In genomic region chr3:10645800-10646199, GRCh38 we compare ENCODE assay signal across 16 cellular contexts.
DNase-seq lines count a peak whose midpoint lies in the region; ATAC-seq and TF ChIP-seq lines count a peak whose summit lies in the region.
"Had no signal": no experiment of that assay in that cellular context is flagged by ENCODE, and none has a peak within 500 bp of the region (broad histone marks: within the 10 kb centered on the region; RNA-seq: fewer than 3 reads in every experiment).

No MANE protein-coding gene starts in this region.

- TF ChIP-seq EP300 in neural cell (conservative IDR thresholded peaks at IDR 0.05; ENCODE audit: poor library complexity, severe bottlenecking): no peak

- H3K27ac ChIP-seq in neural cell (ENCODE audit: low read length): peak overlapping the region; percentile 69
- H3K27ac ChIP-seq: BLaER1 treated with 17β-estradiol and CSF1 and Interleukin-3, amounts not matched to agents 10 nM and 100 nM had no signal

- H3K9me2 ChIP-seq in neural cell (ENCODE audit: insufficient read depth, low read length): no peaks in the 10 kb centered on the region

- ATAC-seq in left ventricle myocardium superior (no peak), sciatic nerve (no peak)
- ATAC-seq: CD8-positive, alpha-beta T cell; HCT116; HepG2 had no signal

- no peaks in the 10 kb centered on the region for H3K27me3 ChIP-seq in neural cell (ENCODE audit: insufficient read depth, low read depth, low read length)
- H3K27me3 ChIP-seq: BLaER1 treated with 17β-estradiol and CSF1 and Interleukin-3, amounts not matched to agents 10 nM and 100 nM had no signal

- intact Hi-C loops in cardiac septum (cut with DNase I): no loop called here
- intact Hi-C loops in left ventricle myocardium superior (cut with micrococcal nuclease): no loop called here
- intact Hi-C loops in sciatic nerve (cut with DNase I): no loop called here

- no peaks in the 10 kb centered on the region for H3K79me2 ChIP-seq in neural cell (replicated peaks; ENCODE audit: insufficient read depth, low read length)

- H3K9ac ChIP-seq in neural cell (ENCODE audit: low read length): peak overlapping the region; percentile 32
- H3K9ac ChIP-seq: BLaER1 treated with 17β-estradiol and CSF1 and Interleukin-3, amounts not matched to agents 10 nM and 100 nM had no signal

- DNase-seq in cardiac septum (ENCODE audit: low spot score): peak; percentile 24
- DNase-seq in left ventricle myocardium superior: no peak
- peak; percentile 23 for DNase-seq in sciatic nerve (ENCODE audit: low spot score)
- no peak for DNase-seq in NCI-H69 (lab: John Stamatoyannopoulos, UW)
- DNase-seq in iPS-NIHi11 (ENCODE audit: low spot score): no peak
- DNase-seq: Calu3, DMS79 treated with DMSO at 0.1 percent for 48 hours, GF-D8, GOT3, H7, HFFc6 had no signal

- no peaks in the 10 kb centered on the region for H3F3A ChIP-seq in neural cell (ENCODE audit: insufficient read depth, low read length, poor library complexity, severe bottlenecking)

- no peaks in the 10 kb centered on the region for H3K9me3 ChIP-seq in neural cell (ENCODE audit: low read length)

- no peak overlapping the region for H3K4me2 ChIP-seq in neural cell (ENCODE audit: low read length)
- H3K4me2 ChIP-seq: BLaER1 treated with 17β-estradiol and CSF1 and Interleukin-3, amounts not matched to agents 10 nM and 100 nM had no signal

- peak overlapping the region; percentile 11 for H3K4me3 ChIP-seq in neural cell (ENCODE audit: low read length)
- H3K4me3 ChIP-seq: BLaER1 treated with 17β-estradiol and CSF1 and Interleukin-3, amounts not matched to agents 10 nM and 100 nM had no signal

- TF ChIP-seq CTCF in neural cell (IDR thresholded peaks at IDR 0.05; ENCODE audit: poor library complexity, severe bottlenecking): no peak

- H4K20me1 ChIP-seq in neural cell (ENCODE audit: insufficient read depth): no peaks in the 10 kb centered on the region
- H4K20me1 ChIP-seq: BLaER1 treated with 17β-estradiol and CSF1 and Interleukin-3, amounts not matched to agents 10 nM and 100 nM had no signal

- no peak for TF ChIP-seq RAD21 in neural cell (conservative IDR thresholded peaks at IDR 0.05)

- no peaks in the 10 kb centered on the region for H3K36me3 ChIP-seq in neural cell (ENCODE audit: insufficient read depth, low read length)
- H3K36me3 ChIP-seq: BLaER1 treated with 17β-estradiol and CSF1 and Interleukin-3, amounts not matched to agents 10 nM and 100 nM had no signal

- H2AFZ ChIP-seq in neural cell (ENCODE audit: low read depth, low read length): no peak overlapping the region

TF ChIP-seq in neural cell, 6 proteins besides CTCF, POLR2A, EP300 and RAD21:
- no peak for TF ChIP-seq SMC3 (conservative IDR thresholded peaks at IDR 0.05; ENCODE audit: poor library complexity)
- no peak for TF ChIP-seq TAF1 (IDR thresholded peaks at IDR 0.05; ENCODE audit: low read depth)
- TF ChIP-seq MXI1 (conservative IDR thresholded peaks at IDR 0.05; ENCODE audit: poor library complexity, severe bottlenecking): no peak
- TF ChIP-seq, protein P1, sequence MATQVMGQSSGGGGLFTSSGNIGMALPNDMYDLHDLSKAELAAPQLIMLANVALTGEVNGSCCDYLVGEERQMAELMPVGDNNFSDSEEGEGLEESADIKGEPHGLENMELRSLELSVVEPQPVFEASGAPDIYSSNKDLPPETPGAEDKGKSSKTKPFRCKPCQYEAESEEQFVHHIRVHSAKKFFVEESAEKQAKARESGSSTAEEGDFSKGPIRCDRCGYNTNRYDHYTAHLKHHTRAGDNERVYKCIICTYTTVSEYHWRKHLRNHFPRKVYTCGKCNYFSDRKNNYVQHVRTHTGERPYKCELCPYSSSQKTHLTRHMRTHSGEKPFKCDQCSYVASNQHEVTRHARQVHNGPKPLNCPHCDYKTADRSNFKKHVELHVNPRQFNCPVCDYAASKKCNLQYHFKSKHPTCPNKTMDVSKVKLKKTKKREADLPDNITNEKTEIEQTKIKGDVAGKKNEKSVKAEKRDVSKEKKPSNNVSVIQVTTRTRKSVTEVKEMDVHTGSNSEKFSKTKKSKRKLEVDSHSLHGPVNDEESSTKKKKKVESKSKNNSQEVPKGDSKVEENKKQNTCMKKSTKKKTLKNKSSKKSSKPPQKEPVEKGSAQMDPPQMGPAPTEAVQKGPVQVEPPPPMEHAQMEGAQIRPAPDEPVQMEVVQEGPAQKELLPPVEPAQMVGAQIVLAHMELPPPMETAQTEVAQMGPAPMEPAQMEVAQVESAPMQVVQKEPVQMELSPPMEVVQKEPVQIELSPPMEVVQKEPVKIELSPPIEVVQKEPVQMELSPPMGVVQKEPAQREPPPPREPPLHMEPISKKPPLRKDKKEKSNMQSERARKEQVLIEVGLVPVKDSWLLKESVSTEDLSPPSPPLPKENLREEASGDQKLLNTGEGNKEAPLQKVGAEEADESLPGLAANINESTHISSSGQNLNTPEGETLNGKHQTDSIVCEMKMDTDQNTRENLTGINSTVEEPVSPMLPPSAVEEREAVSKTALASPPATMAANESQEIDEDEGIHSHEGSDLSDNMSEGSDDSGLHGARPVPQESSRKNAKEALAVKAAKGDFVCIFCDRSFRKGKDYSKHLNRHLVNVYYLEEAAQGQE (IDR thresholded peaks at IDR 0.05; ENCODE audit: borderline replicate concordance): no peak
- TF ChIP-seq EZH2 (IDR thresholded peaks at IDR 0.05; ENCODE audit: borderline replicate concordance, insufficient read depth, low read length, poor library complexity, severe bottlenecking): no peak
- TF ChIP-seq POLR2AphosphoS5 (IDR thresholded peaks at IDR 0.05): no peak
TF ChIP-seq in neural cell: peak in this region for 0.

Comparison
In these comparisons a context has a peak if more than half of its experiments do, and no peak if none do; other contexts are left out.
1. DNase-seq: peak in cardiac septum (single experiment) and sciatic nerve (single experiment); none in left ventricle myocardium superior (single experiment), NCI-H69 (single experiment) and iPS-NIHi11 (single experiment).